Comparison of ENCODE assay signal across 1 cellular context in genomic region chr10:112744525-112744924, GRCh38.
A peak's percentile ranks its signal among the peaks of the same experiment; 100 is the strongest.
TF ChIP-seq lines count a peak whose summit lies in the region.

No MANE protein-coding gene starts in this region.

TF ChIP-seq in HepG2, 621 proteins besides CTCF, POLR2A, EP300 and RAD21 (continued from another document):
- TF ChIP-seq ZNF687 (CRISPR knock-in tag; IDR thresholded peaks at IDR 0.05) = peak; percentile 58
- TF ChIP-seq HNF1A (IDR thresholded peaks at IDR 0.05; ENCODE audit: low read depth) = 0 out of 2 replicates have a peak, but pooled peaks have one; percentile 51
- TF ChIP-seq HNF1A (CRISPR knock-in tag; IDR thresholded peaks at IDR 0.05; ENCODE audit: borderline replicate concordance) = peak; percentile 34; the same call in 1 of the 2 replicates
